ENCODE assay signal across 8 cellular contexts in the genomic region with DNA sequence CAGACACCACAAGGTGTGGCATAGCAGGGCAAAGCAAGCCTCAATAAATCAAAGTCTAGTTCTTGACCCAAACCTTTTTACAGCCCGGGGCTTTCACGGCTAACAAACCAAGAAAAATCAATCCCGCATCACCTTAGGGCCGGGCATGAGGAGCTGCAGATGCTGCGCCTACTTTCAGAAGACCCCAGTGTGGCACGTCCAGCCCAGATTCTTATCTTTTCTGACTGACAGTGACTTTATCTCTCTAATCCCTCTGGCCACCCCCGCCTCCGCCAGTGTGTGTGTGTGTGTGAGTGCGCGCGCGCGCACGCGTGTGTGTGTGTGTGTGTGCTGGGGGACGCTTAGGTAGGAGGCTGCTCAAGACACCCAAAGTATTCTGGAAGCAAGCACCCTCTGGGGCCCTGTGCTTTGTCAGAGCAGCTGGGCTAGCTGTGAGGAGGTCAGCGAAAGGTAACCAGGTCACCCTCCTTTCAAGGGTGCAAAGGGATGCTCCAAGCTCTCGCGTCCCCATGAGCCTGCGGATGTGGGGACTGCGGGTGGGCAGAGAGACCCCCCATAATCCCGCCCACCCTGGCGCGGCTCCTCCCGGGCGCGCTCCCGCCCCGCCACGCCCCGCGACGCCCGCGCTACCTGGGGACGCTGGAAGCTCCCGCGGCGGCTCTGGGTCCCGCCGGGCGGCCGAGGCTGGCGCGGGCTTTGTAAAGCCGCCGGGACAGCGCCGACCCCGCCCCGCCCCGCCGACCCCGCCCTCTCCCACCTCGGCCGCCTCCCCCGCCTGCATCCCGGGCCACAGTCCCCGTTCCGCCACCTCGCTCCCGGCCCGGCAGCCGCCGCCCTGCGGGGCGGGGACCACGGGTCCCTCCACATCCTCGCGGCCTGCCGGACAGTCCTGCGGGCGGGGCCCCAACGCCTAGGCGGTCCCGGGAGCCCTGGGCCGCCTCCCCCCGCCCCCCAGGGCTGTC. TPM values are rescaled to one million over a fixed set of nuclear protein-coding genes. Genes with fewer than 3 reads are reported as not detected.
DNase-seq lines count a peak whose midpoint lies in the region; ATAC-seq lines count a peak whose summit lies in the region.

No MANE protein-coding gene starts in this region.

- H3K36me3 ChIP-seq in esophagus (ENCODE audit: control insufficient read depth in 2 of 2, insufficient read depth in 2 of 2, low read length in 1 of 2) (no peaks in the 10 kb centered on the region), muscle layer of duodenum (ENCODE audit: control insufficient read depth in 1 of 2, insufficient read depth in 2 of 2, low read length in 2 of 2) (no peaks in the 10 kb centered on the region)

- H3K27me3 ChIP-seq in esophagus (ENCODE audit: control insufficient read depth in 1 of 2, insufficient read depth in 2 of 2, low read length in 2 of 2) (no peaks in the 10 kb centered on the region), muscle layer of duodenum (ENCODE audit: low read depth, low read length) (peaks cover 12% of the 10 kb centered on the region)

- H3K4me3 ChIP-seq in esophagus (ENCODE audit: low read depth in 1 of 2, low read length in 2 of 2) (peak overlapping the region; percentile 24 to 49), muscle layer of duodenum (ENCODE audit: low read depth in 1 of 2, low read length in 2 of 2) (peak overlapping the region; percentile 46 to 65)

- no peak overlapping the region for H3K27ac ChIP-seq in esophagus (ENCODE audit: low read depth in 2 of 2, low read length in 1 of 2)
- H3K27ac ChIP-seq in muscle layer of duodenum (ENCODE audit: low read length), result no peak overlapping the region

- WGBS in esophagus, 2 donors, result 4% methylated on average over 46 to 78 of the region's 78 CpGs

- no peaks in the 10 kb centered on the region for H3K4me1 ChIP-seq in esophagus (ENCODE audit: control insufficient read depth in 2 of 2, insufficient read depth in 2 of 2, low read length in 1 of 2)
- peaks cover 0 to 7% of the 10 kb centered on the region in 2 donors for H3K4me1 ChIP-seq in muscle layer of duodenum (ENCODE audit: control insufficient read depth in 1 of 2, insufficient read depth in 2 of 2, low read length in 2 of 2)

- ATAC-seq in HG02970 (IDR thresholded peaks at IDR 0.05; ENCODE audit: low FRiP score, unreplicated experiment) (no peak), HG03025 (IDR thresholded peaks at IDR 0.05; ENCODE audit: low FRiP score, unreplicated experiment) (no peak)

- no peaks in the 10 kb centered on the region for H3K9me3 ChIP-seq in esophagus (ENCODE audit: control insufficient read depth in 2 of 2, insufficient read depth in 1 of 2, low read depth in 1 of 2, low read length in 1 of 2)
- H3K9me3 ChIP-seq in muscle layer of duodenum (ENCODE audit: control insufficient read depth in 1 of 2, low read length in 2 of 2), result no peaks in the 10 kb centered on the region

- DNase-seq in NCI-H1417 (lab: John Stamatoyannopoulos, UW), result peak; percentile 7 to 52 (median 50)
- no peak for DNase-seq in NCI-H1417 treated with DMSO at 0.1 percent for 48 hours (lab: John Stamatoyannopoulos, UW)
- DNase-seq in RPMI7951 (ENCODE audit: low read depth), result peak; percentile 23
- DNase-seq in inferior parietal cortex (ENCODE audit: extremely low spot score), result no peak

RNA-seq across cellular contexts. Expression of a gene that starts 57.1 kb away (rescaled TPM):
- total RNA-seq in RPMI7951 (2014; rRNA removed; shearing (Covaris generic)), result 10.1 and 12.4 TPM in 2 replicates
- under 1 TPM; 0.73 to 0.77 TPM for polyA plus RNA-seq in esophagus

Comparison
In these comparisons a context has a peak if more than half of its experiments do, and no peak if none do; other contexts are left out.
1. DNase-seq: peak in NCI-H1417 (3 of 3) and RPMI7951 (single experiment); none in NCI-H1417 treated with DMSO at 0.1 percent for 48 hours (single experiment) and inferior parietal cortex (single experiment).